Comparison of ENCODE assay signal across 1 cellular context in genomic region chr4:73244941-73245601, GRCh38.
TF ChIP-seq lines count a peak whose summit lies in the region.

No MANE protein-coding gene starts in this region.

TF ChIP-seq in SK-N-SH, 30 proteins besides CTCF, POLR2A, EP300 and RAD21 (continued from another document):
- TF ChIP-seq, protein P1, sequence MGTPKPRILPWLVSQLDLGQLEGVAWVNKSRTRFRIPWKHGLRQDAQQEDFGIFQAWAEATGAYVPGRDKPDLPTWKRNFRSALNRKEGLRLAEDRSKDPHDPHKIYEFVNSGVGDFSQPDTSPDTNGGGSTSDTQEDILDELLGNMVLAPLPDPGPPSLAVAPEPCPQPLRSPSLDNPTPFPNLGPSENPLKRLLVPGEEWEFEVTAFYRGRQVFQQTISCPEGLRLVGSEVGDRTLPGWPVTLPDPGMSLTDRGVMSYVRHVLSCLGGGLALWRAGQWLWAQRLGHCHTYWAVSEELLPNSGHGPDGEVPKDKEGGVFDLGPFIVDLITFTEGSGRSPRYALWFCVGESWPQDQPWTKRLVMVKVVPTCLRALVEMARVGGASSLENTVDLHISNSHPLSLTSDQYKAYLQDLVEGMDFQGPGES (IDR thresholded peaks at IDR 0.05; ENCODE audit: low read depth, low read length), result no peak
- TF ChIP-seq MEF2A (IDR thresholded peaks at IDR 0.05; ENCODE audit: borderline replicate concordance, low read depth) (no peak), FOXM1 (IDR thresholded peaks at IDR 0.05; ENCODE audit: low read depth) (no peak), SMC3 (IDR thresholded peaks at IDR 0.05; ENCODE audit: low read depth, low read length) (no peak), ELF1 (IDR thresholded peaks at IDR 0.05) (no peak), SIN3A (IDR thresholded peaks at IDR 0.05; ENCODE audit: borderline replicate concordance, low read depth, low read length) (no peak), POLR2AphosphoS5 (IDR thresholded peaks at IDR 0.05; ENCODE audit: low read depth, low read length) (no peak), MAX (IDR thresholded peaks at IDR 0.05; ENCODE audit: low read depth) (no peak)
